ENCODE assay signal across 14 cellular contexts in genomic region chr16:85649411-85649977, GRCh38.
DNase-seq lines count a peak whose midpoint lies in the region; ATAC-seq and TF ChIP-seq lines count a peak whose summit lies in the region.
"Had no signal": no experiment of that assay in that cellular context is flagged by ENCODE, and none has a peak within 500 bp of the region (broad histone marks: within the 10 kb centered on the region; RNA-seq: fewer than 3 reads in every experiment).

No MANE protein-coding gene starts in this region.

- H4K20me1 ChIP-seq in BLaER1 treated with 17β-estradiol and CSF1 and Interleukin-3, amounts not matched to agents 10 nM and 100 nM: peaks cover 94 to 98% (median 96%) of the 10 kb centered on the region in 11 experiments

- no peak for ATAC-seq in central memory CD8-positive, alpha-beta T cell (replicated peaks; ENCODE audit: extremely low read depth, poor library complexity, severe bottlenecking)
- ATAC-seq in SK-N-SH treated with all-trans-retinoic acid at 6 μM for 48 hours: no peak
- ATAC-seq: T-cell had no signal

- H3K4me1 Mint-ChIP-seq in central memory CD8-positive, alpha-beta T cell: peaks cover 21% of the 10 kb centered on the region

- no peaks in the 10 kb centered on the region for H3K9me3 ChIP-seq in BLaER1 treated with 17β-estradiol and CSF1 and Interleukin-3, amounts not matched to agents 10 nM and 100 nM (replicated peaks in 1 of 11)
- H3K9me3 ChIP-seq in HEK293 (ENCODE audit: control insufficient read depth, insufficient read depth, low read depth, low read length): no peaks in the 10 kb centered on the region
- H3K9me3 ChIP-seq: ovary, thyroid gland had no signal

- peaks cover 12 to 43% (median 19%) of the 10 kb centered on the region in 11 experiments; a peak in 21 of 22 replicates for H3K36me3 ChIP-seq in BLaER1 treated with 17β-estradiol and CSF1 and Interleukin-3, amounts not matched to agents 10 nM and 100 nM
- H3K36me3 ChIP-seq in HEK293 (ENCODE audit: control insufficient read depth in 2 of 2, insufficient read depth in 1 of 2, low read length in 2 of 2): peaks cover 0 to 73% of the 10 kb centered on the region in 2 experiments; a peak in 2 of 3 replicates
- H3K36me3 ChIP-seq: ovary had no signal

- TF ChIP-seq CTCF in HEK293 (tag by site-specific recombination; IDR thresholded peaks at IDR 0.05): no peak
- no peak for TF ChIP-seq CTCF in GM13977 (IDR thresholded peaks at IDR 0.05; ENCODE audit: extremely low read depth, insufficient read depth, missing control alignments)

- in situ Hi-C loops in GM13977 (cut with MboI; ENCODE audit: low pct_unique_long_range_greater_than_20kb, low sequenced_read_pairs, unreplicated experiment): no loop called here

- peaks cover 64 to 93% (median 88%) of the 10 kb centered on the region in 10 experiments for H3K4me1 ChIP-seq in BLaER1 treated with 17β-estradiol and CSF1 and Interleukin-3, amounts not matched to agents 10 nM and 100 nM
- no peaks in the 10 kb centered on the region for H3K4me1 ChIP-seq in HEK293 (ENCODE audit: control insufficient read depth, insufficient read depth, low read length)

- no peaks in the 10 kb centered on the region for H3K27me3 Mint-ChIP-seq in central memory CD8-positive, alpha-beta T cell
- H3K27me3 Mint-ChIP-seq: T-cell had no signal

- H3K4me3 ChIP-seq in BLaER1 treated with 17β-estradiol and CSF1 and Interleukin-3, amounts not matched to agents 10 nM and 100 nM: peak overlapping the region in 3 of 10 experiments; percentile 26 to 45 (median 27); a peak in 5 of 20 replicates
- H3K4me3 ChIP-seq in HEK293 (ENCODE audit: low read depth, low read length): no peak overlapping the region
- H3K4me3 ChIP-seq: ovary, thyroid gland had no signal

- DNase-seq in NCI-H2171 treated with DMSO at 0.1 percent for 48 hours (lab: John Stamatoyannopoulos, UW) (peak; percentile 92), GM13977 (ENCODE audit: low spot score) (no peak), SHP77 (lab: John Stamatoyannopoulos, UW) (no peak), glomerular visceral epithelial cell (ENCODE audit: extremely low spot score) (no peak)
- DNase-seq in central memory CD8-positive, alpha-beta T cell (ENCODE audit: low spot score in 2 of 2): no peak
- DNase-seq: cerebellar nuclear complex, DMS 273 treated with DMSO at 0.1 percent for 48 hours, NCI-H226, T-cell, thyroid gland had no signal

- H3K4me2 ChIP-seq in BLaER1 treated with 17β-estradiol and CSF1 and Interleukin-3, amounts not matched to agents 10 nM and 100 nM: peak overlapping the region; percentile 57 to 99 (median 90)

- CTCF ChIA-PET in HEK293 (lab: Yijun Ruan, JAX): interaction anchor here (0.6 to 2.4 kb wide), 3 partner anchors 10 to 319 kb away, joined by 5 to 8 read pairs (median 6); no protein-coding TSS in a partner anchor

- H3K4me3 Mint-ChIP-seq in central memory CD8-positive, alpha-beta T cell: no peak overlapping the region
- H3K4me3 Mint-ChIP-seq: T-cell had no signal

- POLR2A ChIA-PET in HEK293 (lab: Yijun Ruan, JAX): no interaction called here

- peaks cover 0 to 66% (median 0%) of the 10 kb centered on the region in 11 experiments; a peak in 8 of 22 replicates for H3K27me3 ChIP-seq in BLaER1 treated with 17β-estradiol and CSF1 and Interleukin-3, amounts not matched to agents 10 nM and 100 nM
- H3K27me3 ChIP-seq: ovary, thyroid gland had no signal

- H3K27ac ChIP-seq in BLaER1 treated with 17β-estradiol and CSF1 and Interleukin-3, amounts not matched to agents 10 nM and 100 nM: peak overlapping the region in 2 of 11 experiments; percentile 36 to 61; a peak in 2 of 22 replicates
- H3K27ac ChIP-seq in HEK293 (ENCODE audit: extremely low read depth, low read depth, low read length): no peak overlapping the region
- H3K27ac ChIP-seq: thyroid gland had no signal

- H3K9ac ChIP-seq in BLaER1 treated with 17β-estradiol and CSF1 and Interleukin-3, amounts not matched to agents 10 nM and 100 nM: peak overlapping the region in 4 of 11 experiments; percentile 49 to 65 (median 59); a peak in 7 of 22 replicates

- H3K9me3 Mint-ChIP-seq in central memory CD8-positive, alpha-beta T cell: no peaks in the 10 kb centered on the region
- H3K9me3 Mint-ChIP-seq: T-cell had no signal

- H3K36me3 Mint-ChIP-seq in central memory CD8-positive, alpha-beta T cell (ENCODE audit: insufficient read depth): peaks cover 9% of the 10 kb centered on the region

- H3K27ac Mint-ChIP-seq in central memory CD8-positive, alpha-beta T cell (ENCODE audit: low read depth): peak overlapping the region; percentile 54
- H3K27ac Mint-ChIP-seq: T-cell had no signal

TF ChIP-seq in HEK293, 187 proteins besides CTCF, POLR2A, EP300 and RAD21:
- TF ChIP-seq ZNF580 (tag by site-specific recombination; IDR thresholded peaks at IDR 0.05) (no peak), SP7 (tag by site-specific recombination; IDR thresholded peaks at IDR 0.05) (no peak), WT1 (tag by site-specific recombination; IDR thresholded peaks at IDR 0.05) (0 out of 2 replicates have a peak, but pooled peaks have one; percentile 29), ZXDB (tag by site-specific recombination; IDR thresholded peaks at IDR 0.05) (no peak)

TF ChIP-seq in SK-N-SH treated with all-trans-retinoic acid at 6 μM for 48 hours, 23 proteins besides CTCF, POLR2A, EP300 and RAD21:
- TF ChIP-seq ARNTL (CRISPR knock-in tag; IDR thresholded peaks at IDR 0.05; ENCODE audit: borderline replicate concordance, low read depth) (no peak), TSHZ2 (CRISPR knock-in tag; IDR thresholded peaks at IDR 0.05) (no peak), ZFP30 (CRISPR knock-in tag; IDR thresholded peaks at IDR 0.05) (no peak), CSDC2 (CRISPR knock-in tag; IDR thresholded peaks at IDR 0.05) (no peak), RARB (CRISPR knock-in tag; IDR thresholded peaks at IDR 0.05) (no peak), GLIS3 (CRISPR knock-in tag; IDR thresholded peaks at IDR 0.05) (no peak), OSR1 (CRISPR knock-in tag; IDR thresholded peaks at IDR 0.05) (no peak), ZFP3 (CRISPR knock-in tag; IDR thresholded peaks at IDR 0.05) (no peak)
